Comparison of ENCODE assay signal across 8 cellular contexts in the genomic region with DNA sequence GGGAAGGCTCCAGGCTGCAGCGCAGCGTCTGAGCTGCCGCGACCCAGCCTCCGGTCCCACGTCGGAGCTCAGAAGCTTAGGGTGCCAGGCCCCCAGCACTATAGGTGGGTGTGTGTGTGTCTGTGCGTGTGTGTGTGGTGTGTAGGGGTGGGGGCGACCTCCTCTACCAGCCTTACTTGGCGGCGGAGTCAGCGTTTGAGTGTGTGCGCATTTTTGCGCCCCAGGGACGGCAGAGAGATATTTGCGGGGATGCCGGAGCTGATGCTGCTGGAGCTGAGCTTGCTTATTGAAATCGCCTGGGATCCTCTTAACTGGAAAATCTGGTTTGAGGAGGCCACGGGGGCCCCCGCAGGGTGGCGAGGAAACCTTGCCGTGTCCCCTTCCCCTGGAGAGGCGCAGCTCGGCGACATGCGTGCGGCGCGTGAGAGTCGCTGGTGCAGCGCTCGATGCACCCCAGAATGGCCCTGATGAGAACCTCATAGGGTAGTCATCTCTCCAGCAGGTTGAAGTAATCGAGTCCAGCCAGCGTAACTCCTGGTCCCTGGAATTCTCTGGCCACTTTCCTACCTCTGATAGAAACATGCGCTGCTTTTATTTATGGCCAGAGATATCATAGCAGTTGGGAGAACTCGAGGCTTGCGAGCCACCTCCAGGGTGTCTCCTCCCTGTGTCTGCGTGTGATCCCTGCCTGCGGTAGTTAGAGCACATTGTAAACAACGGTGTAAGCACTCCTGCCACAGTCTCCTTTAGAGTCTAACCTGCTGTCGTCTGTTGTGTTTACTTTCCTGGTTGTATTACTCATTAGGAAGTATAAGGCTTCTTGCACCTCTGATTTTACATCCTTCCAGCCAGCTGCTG. TPM values are rescaled to one million over a fixed set of nuclear protein-coding genes. Genes with fewer than 3 reads are reported as not detected.
A peak's percentile ranks its signal among the peaks of the same experiment; 100 is the strongest.
DNase-seq lines count a peak whose midpoint lies in the region; ATAC-seq, FAIRE-seq and TF ChIP-seq lines count a peak whose summit lies in the region.

No MANE protein-coding gene starts in this region.

- no peaks in the 10 kb centered on the region for H3K79me2 ChIP-seq in OCI-LY7 (ENCODE audit: insufficient read depth, low read depth, low read length)

- no peak for FAIRE-seq in GM12892 (lab: Jason Lieb, UNC)

- POLR2A ChIA-PET in RWPE1 (lab: Yijun Ruan, JAX; ENCODE audit: low non-redundant PET): no interaction called here
- POLR2A ChIA-PET in OCI-LY7 (lab: Charles Lee): no interaction called here

- intact Hi-C loops in left ventricle myocardium inferior (cut with micrococcal nuclease) (no loop called here), OCI-LY7 (cut with micrococcal nuclease; ENCODE audit: unreplicated experiment) (no loop called here)

- no peak overlapping the region for H2AFZ ChIP-seq in OCI-LY7 (ENCODE audit: low read length)

- H3K36me3 ChIP-seq in left ventricle myocardium inferior (no peaks in the 10 kb centered on the region), OCI-LY7 (ENCODE audit: insufficient read depth, low read length) (no peaks in the 10 kb centered on the region)

- peak; percentile 1 for DNase-seq in GM12892 (ENCODE audit: insufficient read length)
- DNase-seq in RWPE1 (ENCODE audit: low spot score): peak; percentile 5
- DNase-seq in left ventricle myocardium inferior: peak; percentile 13
- no peak for DNase-seq in retinal pigment epithelial cell (ENCODE audit: low read depth)
- no peak for DNase-seq in OCI-LY7 (ENCODE audit: low spot score)
- DNase-seq in foreskin melanocyte: no peak
- DNase-seq in effector CD4-positive, alpha-beta T cell: no peak

- no peak for TF ChIP-seq POLR2A in GM12892 (IDR thresholded peaks at IDR 0.05; ENCODE audit: low read depth, low read length)

- no peaks in the 10 kb centered on the region for H3K9me2 ChIP-seq in OCI-LY7 (ENCODE audit: insufficient read depth, low read length)

- peak overlapping the region; percentile 41; the same call in 1 of the 2 replicates for H3K27ac ChIP-seq in RWPE1
- H3K27ac ChIP-seq in left ventricle myocardium inferior (replicated peaks): peak overlapping the region; percentile 53
- no peak overlapping the region for H3K27ac ChIP-seq in OCI-LY7 (ENCODE audit: low read depth, low read length, poor library complexity, severe bottlenecking)

- H4K20me1 ChIP-seq in OCI-LY7 (ENCODE audit: insufficient read depth, low read length): no peaks in the 10 kb centered on the region

- no peak overlapping the region for H3K4me2 ChIP-seq in OCI-LY7 (ENCODE audit: low read length)

- BruUV-seq in OCI-LY7 (replicated peaks; lab: Mats Ljungman, UMichigan): no TSS peak

- TF ChIP-seq CTCF in RWPE1 (conservative IDR thresholded peaks at IDR 0.05; ENCODE audit: low read depth): no peak
- no peak for TF ChIP-seq CTCF in left ventricle myocardium inferior (IDR thresholded peaks at IDR 0.05; ENCODE audit: borderline replicate concordance)
- TF ChIP-seq CTCF in retinal pigment epithelial cell (conservative IDR thresholded peaks at IDR 0.05; ENCODE audit: low read depth, low read length): no peak
- no peak for TF ChIP-seq CTCF in OCI-LY7 (conservative IDR thresholded peaks at IDR 0.05; ENCODE audit: low read length)

- peaks cover 49% of the 10 kb centered on the region for H3K27me3 ChIP-seq in left ventricle myocardium inferior (ENCODE audit: low read depth)

- H3K4me3 ChIP-seq in left ventricle myocardium inferior (peak overlapping the region; percentile 78), retinal pigment epithelial cell (ENCODE audit: low read length) (peak overlapping the region; percentile 59), OCI-LY7 (ENCODE audit: low read depth, low read length, poor library complexity, severe bottlenecking) (no peak overlapping the region)

- CTCF ChIA-PET in RWPE1 (lab: Yijun Ruan, JAX): no interaction called here
- CTCF ChIA-PET in OCI-LY7 (lab: Charles Lee; ENCODE audit: unreplicated experiment): no interaction called here

- H3K9me3 ChIP-seq in left ventricle myocardium inferior (replicated peaks) (no peaks in the 10 kb centered on the region), OCI-LY7 (ENCODE audit: low read length) (no peaks in the 10 kb centered on the region)

- ATAC-seq in GM19023 (IDR thresholded peaks at IDR 0.05; ENCODE audit: unreplicated experiment): no peak

- H3K4me1 ChIP-seq in left ventricle myocardium inferior: peaks cover 46% of the 10 kb centered on the region
- H3K4me1 ChIP-seq in OCI-LY7 (ENCODE audit: insufficient read depth, low read length, poor library complexity, severe bottlenecking): no peaks in the 10 kb centered on the region

RNA-seq across cellular contexts. Expression of gene ADGRL3, which starts 2.7 kb away (rescaled TPM):
- polyA plus RNA-seq in GM12892 (2012; ENCODE audit: missing spikeins): not detected
- 6.1 TPM for total RNA-seq in left ventricle myocardium inferior
- total RNA-seq in OCI-LY7 (2014; rRNA removed; shearing (Covaris generic)): not detected in 2 replicates
- total RNA-seq in OCI-LY7 (2022): not detected in 2 replicates

Comparison
In these comparisons a context has a peak if more than half of its experiments do, and no peak if none do; other contexts are left out.
1. DNase-seq: peak in GM12892 (single experiment), RWPE1 (single experiment) and left ventricle myocardium inferior (single experiment); none in retinal pigment epithelial cell (single experiment), OCI-LY7 (single experiment), foreskin melanocyte (single experiment) and effector CD4-positive, alpha-beta T cell (single experiment).